ENCODE assay signal across 12 cellular contexts in genomic region chr2:173307287-173307686, GRCh38. TPM values are rescaled to one million over a fixed set of nuclear protein-coding genes. Genes with fewer than 3 reads are reported as not detected.
DNase-seq lines count a peak whose midpoint lies in the region; ATAC-seq and TF ChIP-seq lines count a peak whose summit lies in the region.
"Had no signal": no experiment of that assay in that cellular context is flagged by ENCODE, and none has a peak within 500 bp of the region (broad histone marks: within the 10 kb centered on the region; RNA-seq: fewer than 3 reads in every experiment).

No MANE protein-coding gene starts in this region.

- no peaks in the 10 kb centered on the region for H3K79me2 ChIP-seq in PC-3 (ENCODE audit: low read length)

- H3F3A ChIP-seq in PC-3 (ENCODE audit: low read length, unreplicated experiment), result no peaks in the 10 kb centered on the region

- no peaks in the 10 kb centered on the region for H3K9me3 ChIP-seq in PC-3 (ENCODE audit: low read length)
- no peaks in the 10 kb centered on the region for H3K9me3 ChIP-seq in testis

- H3K36me3 ChIP-seq in PC-3 (ENCODE audit: low read depth, low read length) (no peaks in the 10 kb centered on the region), testis (ENCODE audit: low read depth, missing control alignments) (no peaks in the 10 kb centered on the region)
- H3K36me3 ChIP-seq: heart right ventricle had no signal

- no peaks in the 10 kb centered on the region for H4K20me1 ChIP-seq in PC-3 (ENCODE audit: low read length)

- H3K4me3 ChIP-seq in PC-3 (ENCODE audit: low read length) (no peak overlapping the region), testis (no peak overlapping the region)
- H3K4me3 ChIP-seq: heart right ventricle had no signal

- H2AFZ ChIP-seq in PC-3 (ENCODE audit: low read length), result no peak overlapping the region

- 35 to 39% methylated on average over 4 of the region's 4 CpGs for WGBS in testis, 2 donors

- H3K9me2 ChIP-seq in PC-3 (replicated peaks; ENCODE audit: low read length), result no peaks in the 10 kb centered on the region

- TF ChIP-seq CTCF in PC-3 (conservative IDR thresholded peaks at IDR 0.05; ENCODE audit: low read depth, low read length), result no peak
- TF ChIP-seq CTCF in testis (IDR thresholded peaks at IDR 0.05), result no peak

- ATAC-seq in GM18499 (IDR thresholded peaks at IDR 0.05; ENCODE audit: insufficient read depth, unreplicated experiment) (peak; percentile 65), GM21717 (IDR thresholded peaks at IDR 0.05; ENCODE audit: unreplicated experiment) (peak; percentile 96), HG03565 (IDR thresholded peaks at IDR 0.05; ENCODE audit: unreplicated experiment) (peak; percentile 80), PC-3 (no peak)
- ATAC-seq: heart right ventricle, Panc1 had no signal

- no TSS peak for BruUV-seq in PC-3 (replicated peaks; lab: Mats Ljungman, UMichigan)

- intact Hi-C loops in PC-3 (cut with micrococcal nuclease) (no loop called here), testis (cut with DNase I; ENCODE audit: low total_unique reads) (no loop called here)

- CTCF ChIA-PET in PC-3 (lab: Charles Lee), result no interaction called here

- H3K9ac ChIP-seq in PC-3 (ENCODE audit: low read length), result no peak overlapping the region

- H3K27me3 ChIP-seq in PC-3 (ENCODE audit: low read length) (no peaks in the 10 kb centered on the region), testis (no peaks in the 10 kb centered on the region)
- H3K27me3 ChIP-seq: heart right ventricle had no signal

- H3K27ac ChIP-seq in PC-3 (ENCODE audit: low read length) (no peak overlapping the region), testis (no peak overlapping the region)
- H3K27ac ChIP-seq: heart right ventricle had no signal

- DNase-seq in medulla oblongata (ENCODE audit: extremely low spot score) (peak; percentile 15), NCI-H82 (lab: John Stamatoyannopoulos, UW) (no peak), PC-3 (no peak), testis (no peak)
- DNase-seq in activated effector memory CD4-positive, alpha-beta T cell treated with Interleukin-2 at 50 U/mL for 16 hours, result no peak
- DNase-seq: heart right ventricle; NCI-H187; stimulated activated naive CD4-positive, alpha-beta T cell treated with Interleukin-2 at 50 U/mL for 16 hours had no signal

- TF ChIP-seq POLR2A in testis (IDR thresholded peaks at IDR 0.05), result no peak

- H3K4me2 ChIP-seq in PC-3 (ENCODE audit: low read length), result no peak overlapping the region

- POLR2A ChIA-PET in PC-3 (lab: Charles Lee; ENCODE audit: unreplicated experiment), result interaction anchor here (0.6 kb wide), 1 partner anchor 17 kb away, joined by 5 read pairs; no protein-coding TSS in a partner anchor

- H3K4me1 ChIP-seq in PC-3 (ENCODE audit: insufficient read depth, low read length), result no peaks in the 10 kb centered on the region
- H3K4me1 ChIP-seq in testis, result no peaks in the 10 kb centered on the region
- H3K4me1 ChIP-seq: heart right ventricle had no signal

RNA-seq across cellular contexts. Expression of gene CDCA7, which starts 47.4 kb away (rescaled TPM):
- total RNA-seq in PC-3 (2014; rRNA removed) (29.3 and 36.4 TPM in 2 replicates), testis (10 to 100 TPM; 10.8 to 14.6 TPM)
- 10.8 TPM for polyA plus RNA-seq in testis (ENCODE audit: insufficient read depth, low read depth, low replicate concordance)
